ENCODE assay signal across 21 cellular contexts in genomic region chr12:88184196-88184595, GRCh38. TPM values are rescaled to one million over a fixed set of nuclear protein-coding genes. Genes with fewer than 3 reads are reported as not detected.
A peak's percentile ranks its signal among the peaks of the same experiment; 100 is the strongest.
DNase-seq lines count a peak whose midpoint lies in the region; ATAC-seq and TF ChIP-seq lines count a peak whose summit lies in the region.
"Had no signal": no experiment of that assay in that cellular context is flagged by ENCODE, and none has a peak within 500 bp of the region (broad histone marks: within the 10 kb centered on the region; RNA-seq: fewer than 3 reads in every experiment).

No MANE protein-coding gene starts in this region.

- no peak overlapping the region for H3K9ac ChIP-seq in mesendoderm (ENCODE audit: low read length)
- H3K9ac ChIP-seq: BLaER1 treated with 17β-estradiol and CSF1 and Interleukin-3, amounts not matched to agents 10 nM and 100 nM had no signal

- peak overlapping the region; percentile 48 for H3K27ac Mint-ChIP-seq in Caco-2 (ENCODE audit: unreplicated experiment)
- H3K27ac Mint-ChIP-seq: B cell; CD4-positive, alpha-beta T cell; CD8-positive, alpha-beta T cell had no signal

- peaks cover 57% of the 10 kb centered on the region for H3K4me1 Mint-ChIP-seq in Caco-2 (ENCODE audit: low read depth, unreplicated experiment)
- H3K4me1 Mint-ChIP-seq: B cell had no signal

- no peak overlapping the region for H2BK120ac ChIP-seq in mesendoderm (ENCODE audit: low read depth, low read length)

- no peaks in the 10 kb centered on the region for H3K79me2 ChIP-seq in mesendoderm (ENCODE audit: control insufficient read depth, insufficient read depth, low read length)

- H3K36me3 ChIP-seq in Caco-2 (ENCODE audit: control insufficient read depth, insufficient read depth, low read length): peaks cover 2% of the 10 kb centered on the region; the same call in 1 of the 2 replicates
- no peaks in the 10 kb centered on the region for H3K36me3 ChIP-seq in mesendoderm (ENCODE audit: control insufficient read depth, insufficient read depth, low read length)

- no peak overlapping the region for H3K4me2 ChIP-seq in mesendoderm (ENCODE audit: low read length)
- H3K4me2 ChIP-seq: A549; BLaER1 treated with 17β-estradiol and CSF1 and Interleukin-3, amounts not matched to agents 10 nM and 100 nM had no signal

- H3K4me3 ChIP-seq in Caco-2 (ENCODE audit: low read depth, low read length) (no peak overlapping the region), mesendoderm (ENCODE audit: low read length) (no peak overlapping the region)
- H3K4me3 ChIP-seq: A549; BLaER1 treated with 17β-estradiol and CSF1 and Interleukin-3, amounts not matched to agents 10 nM and 100 nM; GM12878 had no signal

- ATAC-seq in HG03521 (IDR thresholded peaks at IDR 0.05; ENCODE audit: unreplicated experiment) (no peak), GM18505 (IDR thresholded peaks at IDR 0.05; ENCODE audit: unreplicated experiment) (no peak)
- ATAC-seq: A549; CD8-positive, alpha-beta T cell; GM12878 had no signal

- POLR2A ChIA-PET in Caco-2 (lab: Charles Lee): no interaction called here

- H3K9me3 ChIP-seq in Caco-2: peaks cover 41% of the 10 kb centered on the region
- H3K9me3 ChIP-seq: A549 had no signal

- no peak overlapping the region for H2BK5ac ChIP-seq in mesendoderm (ENCODE audit: low read length)

- TF ChIP-seq POLR2A in GM18505 (IDR thresholded peaks at IDR 0.05; ENCODE audit: borderline replicate concordance, extremely low read depth, insufficient read depth, insufficient read length): no peak

- H3K56ac ChIP-seq in mesendoderm (ENCODE audit: low read length): no peak overlapping the region

- H3K27me3 ChIP-seq in Caco-2 (replicated peaks; ENCODE audit: control insufficient read depth, insufficient read depth, low read length) (no peaks in the 10 kb centered on the region), mesendoderm (ENCODE audit: insufficient read depth, low read length, poor library complexity) (no peaks in the 10 kb centered on the region)
- H3K27me3 ChIP-seq: BLaER1 treated with 17β-estradiol and CSF1 and Interleukin-3, amounts not matched to agents 10 nM and 100 nM had no signal

- no peaks in the 10 kb centered on the region for H3K79me1 ChIP-seq in mesendoderm (ENCODE audit: low read length)

- no peak overlapping the region for H3K4ac ChIP-seq in mesendoderm (ENCODE audit: low read depth, low read length)

- H3K27ac ChIP-seq in VCaP (peak overlapping the region; percentile 78), mesendoderm (ENCODE audit: low read depth, low read length) (peak overlapping the region; percentile 57)
- H3K27ac ChIP-seq: 22Rv1; A549; BLaER1 treated with 17β-estradiol and CSF1 and Interleukin-3, amounts not matched to agents 10 nM and 100 nM; C4-2B had no signal

- no peak overlapping the region for H3K23ac ChIP-seq in mesendoderm (ENCODE audit: low read length)

- H3K27me3 Mint-ChIP-seq in Caco-2 (ENCODE audit: insufficient read depth, unreplicated experiment): no peaks in the 10 kb centered on the region
- H3K27me3 Mint-ChIP-seq: B cell; CD4-positive, alpha-beta T cell had no signal

- no peak overlapping the region for H4K8ac ChIP-seq in mesendoderm (ENCODE audit: low read depth, low read length)

- no CpG with 5 or more reads among the region's 3 CpGs for WGBS in mesendoderm (ENCODE audit: extremely low coverage, insufficient coverage, low lambda C conversion rate)

- H4K5ac ChIP-seq in mesendoderm (ENCODE audit: low read length): no peak overlapping the region

- peak; percentile 9 to 56 for DNase-seq in Caco-2
- DNase-seq in mesendoderm: peak; percentile 54
- DNase-seq: AML-193; CD4-positive, alpha-beta T cell; CD8-positive, alpha-beta T cell; DMS 273 treated with DMSO at 0.1 percent for 48 hours; DMS153; DMS53; DMS79; DND-41; EL; GDM1 had no signal

- CTCF ChIA-PET in Caco-2 (lab: Charles Lee): no interaction called here

- no peak overlapping the region for H2AK5ac ChIP-seq in mesendoderm (ENCODE audit: low read length)

- peaks cover 92% of the 10 kb centered on the region for H3K4me1 ChIP-seq in Caco-2
- peaks cover 3% of the 10 kb centered on the region for H3K4me1 ChIP-seq in mesendoderm (ENCODE audit: control insufficient read depth, low read depth, low read length)
- H3K4me1 ChIP-seq: BLaER1 treated with 17β-estradiol and CSF1 and Interleukin-3, amounts not matched to agents 10 nM and 100 nM had no signal

- H3K18ac ChIP-seq in mesendoderm (ENCODE audit: low read length): no peak overlapping the region

- intact Hi-C loops in Caco-2 (cut with micrococcal nuclease; ENCODE audit: unreplicated experiment): loop anchor here (10.0 kb wide), 2 partner anchors 391 to 771 kb away; no protein-coding TSS in a partner anchor

- no peak overlapping the region for H2BK15ac ChIP-seq in mesendoderm (replicated peaks; ENCODE audit: low read depth)

- peaks cover 57% of the 10 kb centered on the region for H3K36me3 Mint-ChIP-seq in Caco-2 (ENCODE audit: insufficient read depth, unreplicated experiment)

- peaks cover 38% of the 10 kb centered on the region for H3K9me3 Mint-ChIP-seq in Caco-2 (ENCODE audit: unreplicated experiment)
- H3K9me3 Mint-ChIP-seq: CD8-positive, alpha-beta T cell had no signal

- no peak for TF ChIP-seq CTCF in Caco-2 (IDR thresholded peaks at IDR 0.05; ENCODE audit: insufficient read depth in 1 of 2, low read depth in 1 of 2, low read length in 1 of 2, severe bottlenecking in 1 of 2, unreplicated experiment in 1 of 2)
- TF ChIP-seq CTCF in VCaP (conservative IDR thresholded peaks at IDR 0.05): no peak

- no TSS peak for BruUV-seq in Caco-2 (replicated peaks; lab: Mats Ljungman, UMichigan)

- no peak overlapping the region for H3K4me3 Mint-ChIP-seq in Caco-2 (ENCODE audit: unreplicated experiment)
- H3K4me3 Mint-ChIP-seq: B cell; CD4-positive, alpha-beta T cell; CD8-positive, alpha-beta T cell had no signal

RNA-seq across cellular contexts. Expression of gene TMTC3, which starts 42.1 kb away (rescaled TPM):
- total RNA-seq in Caco-2 (2022): 31.8 and 31.9 TPM in 2 replicates
- polyA plus RNA-seq in mesendoderm (2013, experiment 1 of 2): 27.4 TPM
- 26.9 TPM for polyA plus RNA-seq in mesendoderm (2013, experiment 2 of 2)

RNA-seq across cellular contexts. Expression of gene CEP290, which starts 42.3 kb away (rescaled TPM):
- 14.0 and 16.2 TPM in 2 replicates for total RNA-seq in Caco-2 (2022)
- 5.9 TPM for polyA plus RNA-seq in mesendoderm (2013, experiment 1 of 2)
- polyA plus RNA-seq in mesendoderm (2013, experiment 2 of 2): 7.0 TPM
